34 cellular contexts compared by ENCODE assay signal in genomic region chr12:108959748-108960655, GRCh38.
"Had no signal": no experiment of that assay in that cellular context is flagged by ENCODE, and none has a peak within 500 bp of the region (broad histone marks: within the 10 kb centered on the region; RNA-seq: fewer than 3 reads in every experiment).

No MANE protein-coding gene starts in this region.

- FAIRE-seq: astrocyte, colon, TTC549 had no signal

- H3K27me3 ChIP-seq: adrenal gland, body of pancreas, brain microvascular endothelial cell, breast epithelium had no signal

- H3K4me1 ChIP-seq: adrenal gland, body of pancreas, breast epithelium had no signal

- H3K4me3 ChIP-seq: adrenal gland, body of pancreas, breast epithelium had no signal

- DNase-seq: activated B cell treated with CpG ODN at 0.5 μM for 24 hours; activated CD4-positive, alpha-beta memory T cell treated with anti-CD3 and anti-CD28 coated beads for 36 hours; activated CD4-positive, alpha-beta T cell treated with anti-CD3 and anti-CD28 coated beads for 4 hours; activated CD4-positive, alpha-beta T cell treated with anti-CD3 and anti-CD28 coated beads, Interleukin-2, amount 10 ng/mL, durations not matched to agents 24 days and 14 days; activated CD4-positive, alpha-beta T cell treated with anti-CD3 and anti-CD28 coated beads, Interleukin-2, amount 50 U/mL, for 1 hour; activated CD4-positive, alpha-beta T cell treated with anti-CD3 and anti-CD28 coated beads, Interleukin-2, amount 50 U/mL, for 4 hours; activated CD4-positive, CD25-positive, alpha-beta regulatory T cell treated with anti-CD3 and anti-CD28 coated beads, Interleukin-2, amount 50 U/mL, for 72 hours; activated CD8-positive, alpha-beta memory T cell treated with anti-CD3 and anti-CD28 coated beads, Interleukin-2, amount 50 U/mL, for 4 hours; activated CD8-positive, alpha-beta T cell treated with anti-CD3 and anti-CD28 coated beads for 36 hours; activated effector memory CD4-positive, alpha-beta T cell treated with anti-CD3 and anti-CD28 coated beads, Interleukin-2, amount 50 U/mL, for 16 hours; activated gamma-delta T cell treated with Interleukin-2 at 50 U/mL for 16 hours; activated naive CD4-positive, alpha-beta T cell; activated naive CD4-positive, alpha-beta T cell treated with anti-CD3 and anti-CD28 coated beads for 36 hours; activated naive CD4-positive, alpha-beta T cell treated with anti-CD3 and anti-CD28 coated beads, Interleukin-2, amount 50 U/mL, for 16 hours; activated naive CD8-positive, alpha-beta T cell treated with anti-CD3 and anti-CD28 coated beads for 36 hours; activated T-cell treated with anti-CD3 and anti-CD28 coated beads for 4 hours; activated T-cell treated with anti-CD3 and anti-CD28 coated beads, Interleukin-2, amount 50 U/mL, for 1 hour; activated T-cell treated with anti-CD3 and anti-CD28 coated beads, Interleukin-2, amount 50 U/mL, for 4 hours; activated T-cell treated with anti-CD3 and anti-CD28 coated beads, Interleukin-2, amount 50 U/mL, for 72 hours; adrenal gland; amniotic stem cell; aorta; body of pancreas; brain microvascular endothelial cell; central memory CD4-positive, alpha-beta T cell; T-helper 2 cell; T-helper 9 cell had no signal

- H3K9me3 ChIP-seq: adrenal gland, body of pancreas, breast epithelium had no signal

- H3K36me3 ChIP-seq: adrenal gland, brain microvascular endothelial cell, breast epithelium had no signal

- ATAC-seq: activated CD8-positive, alpha-beta T cell treated with anti-CD3 and anti-CD28 coated beads for 36 hours; activated naive CD4-positive, alpha-beta T cell treated with anti-CD3 and anti-CD28 coated beads, Interleukin-2, amount 50 U/mL, for 72 hours; activated T-cell treated with anti-CD3 and anti-CD28 coated beads, Interleukin-2, amount 50 U/mL, for 4 hours; activated T-cell treated with anti-CD3 and anti-CD28 coated beads, Interleukin-2, amount 50 U/mL, for 72 hours; activated T-helper 17 cell treated with anti-CD3 and anti-CD28 coated beads, Interleukin-2, amount 50 U/mL, for 72 hours; body of pancreas had no signal

- H3K27ac ChIP-seq: adrenal gland, body of pancreas, brain microvascular endothelial cell, breast epithelium, VCaP had no signal
